1 cellular context compared by ENCODE assay signal in the genomic region with DNA sequence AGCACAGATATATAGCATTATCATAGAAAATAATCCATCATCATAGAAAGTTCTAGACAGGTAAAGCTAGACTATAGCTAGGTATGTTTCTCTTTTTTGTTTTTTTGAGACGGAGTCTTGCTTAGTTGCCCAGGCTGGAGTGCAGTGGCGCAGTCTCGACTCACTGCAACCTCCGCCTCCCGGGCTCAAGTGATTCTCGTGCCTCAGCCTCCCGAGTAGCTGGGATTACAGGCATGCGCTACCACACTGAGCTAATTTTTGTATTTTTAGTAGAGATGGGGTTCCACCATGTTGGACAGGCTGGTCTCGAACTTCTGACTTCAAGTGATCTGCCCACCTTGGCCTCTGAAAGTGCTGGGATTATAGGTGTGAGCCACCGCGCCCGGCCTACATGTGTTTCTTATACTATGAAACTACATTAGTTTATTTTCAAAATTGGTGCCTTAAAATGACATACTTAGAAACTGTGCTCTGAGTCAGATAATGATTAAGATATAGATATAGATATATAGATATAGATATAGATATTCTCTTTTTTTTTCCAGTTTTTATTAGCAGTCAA.
TF ChIP-seq lines count a peak whose summit lies in the region.

No MANE protein-coding gene starts in this region.

TF ChIP-seq in WTC11, 78 proteins besides CTCF, POLR2A, EP300 and RAD21:
- peak; percentile 84 for TF ChIP-seq ZNF121 (CRISPR knock-in tag; IDR thresholded peaks at IDR 0.05)
